Comparison of ENCODE assay signal across 9 cellular contexts in the genomic region with DNA sequence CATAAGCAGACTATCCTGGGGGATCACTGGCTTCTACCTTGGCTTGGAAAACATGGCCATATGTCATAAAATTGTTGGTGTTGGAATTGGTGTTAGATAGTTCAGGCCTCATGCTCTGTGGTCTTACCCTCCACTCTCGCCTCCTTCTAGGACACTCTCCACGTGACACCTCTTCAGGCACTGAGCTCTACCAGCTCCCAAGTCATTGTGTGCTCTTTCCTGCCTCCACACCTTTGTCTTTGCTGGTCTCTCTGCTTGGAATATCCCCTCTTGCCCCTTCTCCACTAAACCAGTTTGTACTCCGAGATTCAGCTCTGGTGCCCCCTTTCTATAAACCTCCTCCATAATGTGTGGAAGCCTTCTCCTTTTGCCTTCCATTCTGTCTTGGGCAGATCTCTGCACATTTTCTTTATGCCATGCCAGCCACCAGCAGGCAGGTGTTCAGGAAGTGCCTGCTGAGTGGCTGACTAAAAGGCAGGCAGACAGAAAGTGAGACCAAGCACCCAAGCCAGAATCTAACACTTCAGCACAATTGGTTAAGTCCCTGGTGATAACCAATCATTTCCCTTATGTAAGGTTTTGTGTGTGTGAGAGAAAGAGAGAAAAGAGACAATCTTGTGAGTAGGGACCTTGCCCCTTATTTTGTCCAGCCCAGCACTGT. TPM values are rescaled to one million over a fixed set of nuclear protein-coding genes. Genes with fewer than 3 reads are reported as not detected.
A peak's percentile ranks its signal among the peaks of the same experiment; 100 is the strongest.
DNase-seq lines count a peak whose midpoint lies in the region; ATAC-seq, FAIRE-seq and TF ChIP-seq lines count a peak whose summit lies in the region.
"Had no signal": no experiment of that assay in that cellular context is flagged by ENCODE, and none has a peak within 500 bp of the region (broad histone marks: within the 10 kb centered on the region; RNA-seq: fewer than 3 reads in every experiment).

No MANE protein-coding gene starts in this region.

- no peak for TF ChIP-seq CTCF in dorsolateral prefrontal cortex (IDR thresholded peaks at IDR 0.05 in 54 of 56, conservative IDR thresholded peaks at IDR 0.05 in 2 of 56; ENCODE audit: low read depth in 1 of 56, partially characterized antibody in 56 of 56)
- no peak for TF ChIP-seq CTCF in ascending aorta (IDR thresholded peaks at IDR 0.05)

- H3K4me3 ChIP-seq in dorsolateral prefrontal cortex, result no peak overlapping the region
- no peak overlapping the region for H3K4me3 ChIP-seq in ascending aorta
- H3K4me3 ChIP-seq: lower lobe of right lung had no signal

- FAIRE-seq in GM18507 (lab: Jason Lieb, UNC), result peak; percentile 77

- H3K36me3 ChIP-seq in ascending aorta, result no peaks in the 10 kb centered on the region
- H3K36me3 ChIP-seq: lower lobe of right lung had no signal

- peak; percentile 87 for ATAC-seq in GM19463 (IDR thresholded peaks at IDR 0.05; ENCODE audit: unreplicated experiment)
- peak; percentile 77 for ATAC-seq in HG03558 (IDR thresholded peaks at IDR 0.05; ENCODE audit: extremely low read depth, unreplicated experiment)
- ATAC-seq: lower lobe of right lung had no signal

- no peaks in the 10 kb centered on the region for H3K9me3 ChIP-seq in ascending aorta
- H3K9me3 ChIP-seq: lower lobe of right lung had no signal

- peak overlapping the region in 47 of 59 donors; percentile 6 to 84 (median 61) for H3K27ac ChIP-seq in dorsolateral prefrontal cortex
- H3K27ac ChIP-seq in ascending aorta, result no peak overlapping the region
- H3K27ac ChIP-seq: lower lobe of right lung had no signal

- DNase-seq in GM18507 (ENCODE audit: extremely low spot score, insufficient read length, low read depth) (no peak), dorsolateral prefrontal cortex (no peak), AG20443 (ENCODE audit: low spot score) (no peak), ascending aorta (ENCODE audit: low spot score in 2 of 2) (no peak)
- DNase-seq in activated effector memory CD4-positive, alpha-beta T cell treated with anti-CD3 and anti-CD28 coated beads, Interleukin-2, amount 50 U/mL, for 16 hours, result no peak
- DNase-seq: lower lobe of right lung, NCI-H1930 had no signal

- H3K4me1 ChIP-seq in ascending aorta, result peaks cover 0 to 13% of the 10 kb centered on the region in 2 donors
- H3K4me1 ChIP-seq: lower lobe of right lung had no signal

- H3K27me3 ChIP-seq in dorsolateral prefrontal cortex, result no peaks in the 10 kb centered on the region
- H3K27me3 ChIP-seq in ascending aorta, result no peaks in the 10 kb centered on the region

- intact Hi-C loops in dorsolateral prefrontal cortex (cut with DNase I), result no loop called here
- intact Hi-C loops in ascending aorta (cut with DNase I), result no loop called here

RNA-seq across cellular contexts. Expression of gene SAR1B, which starts 37.7 kb away (rescaled TPM):
- total RNA-seq in dorsolateral prefrontal cortex, result 100 to 1,000 TPM in 2 of 120 experiments, 10 to 100 TPM in 118; 52.6 to 109 (median 74.4) TPM
- 11.6 TPM for total RNA-seq in ascending aorta

RNA-seq across cellular contexts. Expression of gene SEC24A, which starts 53.7 kb away (rescaled TPM):
- total RNA-seq in dorsolateral prefrontal cortex, result 10 to 100 TPM; 11.7 to 20.2 (median 15.4) TPM
- 21.2 TPM for total RNA-seq in ascending aorta

Comparison
In these comparisons a context has a peak if more than half of its experiments do, and no peak if none do; other contexts are left out.
1. H3K27ac ChIP-seq: peak in dorsolateral prefrontal cortex (47 of 59); none in ascending aorta (0 of 2).